Comparison of ENCODE assay signal across 29 cellular contexts in genomic region chr13:112055032-112055416, GRCh38. TPM values are rescaled to one million over a fixed set of nuclear protein-coding genes. Genes with fewer than 3 reads are reported as not detected.
A peak's percentile ranks its signal among the peaks of the same experiment; 100 is the strongest.
DNase-seq lines count a peak whose midpoint lies in the region; ATAC-seq and TF ChIP-seq lines count a peak whose summit lies in the region.
"Had no signal": no experiment of that assay in that cellular context is flagged by ENCODE, and none has a peak within 500 bp of the region (broad histone marks: within the 10 kb centered on the region; RNA-seq: fewer than 3 reads in every experiment).

No MANE protein-coding gene starts in this region.

- peaks cover 9% of the 10 kb centered on the region for H3K36me3 Mint-ChIP-seq in activated CD8-positive, alpha-beta memory T cell treated with anti-CD3 and anti-CD28 coated beads, Interleukin-2, amount 10 ng/mL, durations not matched to agents 7 days and 5 days
- H3K36me3 Mint-ChIP-seq in H9 (ENCODE audit: insufficient read depth in 1 of 3, low read depth in 3 of 3) (no peaks in the 10 kb centered on the region; a peak in 1 of 7 replicates), neural progenitor cell (no peaks in the 10 kb centered on the region)
- no peaks in the 10 kb centered on the region for H3K36me3 Mint-ChIP-seq in activated T-helper 2 cell treated with anti-CD3 and anti-CD28 coated beads, Interferon-gamma antibody, Interleukin-2, Interleukin-4, amounts not matched to agents 10 μg/mL and 5 μg/mL and 100 μg/mL, durations not matched to agents 14 hours and 24 hours and 36 hours (ENCODE audit: low read depth)

- H3K9ac ChIP-seq in H9 (ENCODE audit: extremely low read depth, insufficient read length, low read length) (no peak overlapping the region), neural progenitor cell (no peak overlapping the region)

- H2BK20ac ChIP-seq in H9 (ENCODE audit: low read depth, low read length, poor library complexity, severe bottlenecking), result no peak overlapping the region

- H2AFZ ChIP-seq in H9 (ENCODE audit: low read length) (no peak overlapping the region), neural progenitor cell (replicated peaks) (no peak overlapping the region)

- no peak overlapping the region for H3K18ac ChIP-seq in H9 (ENCODE audit: insufficient read length, low read depth, low read length)

- peaks cover 84% of the 10 kb centered on the region for H3K27me3 ChIP-seq in H9 (ENCODE audit: insufficient read depth, low read length)
- H3K27me3 ChIP-seq in neural progenitor cell, result peaks cover 100% of the 10 kb centered on the region

- TF ChIP-seq CTCF in H9 (conservative IDR thresholded peaks at IDR 0.05) (no peak), neural progenitor cell (IDR thresholded peaks at IDR 0.05) (no peak)

- H3K4me1 ChIP-seq in H9 (ENCODE audit: insufficient read depth, low read length) (no peaks in the 10 kb centered on the region), neural progenitor cell (peaks cover 50% of the 10 kb centered on the region)
- H3K4me1 ChIP-seq: Caco-2 had no signal

- CTCF ChIA-PET in activated CD8-positive, alpha-beta memory T cell treated with anti-CD3 and anti-CD28 coated beads, Interleukin-2, amount 10 ng/mL, durations not matched to agents 7 days and 5 days (lab: Charles Lee), result no interaction called here

- H3K27ac Mint-ChIP-seq in activated CD8-positive, alpha-beta memory T cell treated with anti-CD3 and anti-CD28 coated beads, Interleukin-2, amount 10 ng/mL, durations not matched to agents 7 days and 5 days, result peak overlapping the region; percentile 61
- H3K27ac Mint-ChIP-seq in H9 (no peak overlapping the region; a peak in 1 of 7 replicates), neural progenitor cell (no peak overlapping the region)
- H3K27ac Mint-ChIP-seq in activated T-helper 2 cell treated with anti-CD3 and anti-CD28 coated beads, Interferon-gamma antibody, Interleukin-2, Interleukin-4, amounts not matched to agents 10 μg/mL and 5 μg/mL and 100 μg/mL, durations not matched to agents 14 hours and 24 hours and 36 hours, result peak overlapping the region; percentile 16
- H3K27ac Mint-ChIP-seq: activated T-helper 17 cell treated with anti-CD3 and anti-CD28 coated beads, Interleukin-2, amount 50 U/mL, for 72 hours had no signal

- peaks cover 8% of the 10 kb centered on the region for H3K23me2 ChIP-seq in H9 (ENCODE audit: insufficient read length, low read depth, low read length, poor library complexity, severe bottlenecking)

- H3K9me3 ChIP-seq in H9 (ENCODE audit: control insufficient read depth, low read depth, low read length), result no peaks in the 10 kb centered on the region
- no peaks in the 10 kb centered on the region for H3K9me3 ChIP-seq in neural progenitor cell (ENCODE audit: low read depth)
- H3K9me3 ChIP-seq: body of pancreas, Caco-2 had no signal

- no peak for DNase-seq in activated CD8-positive, alpha-beta memory T cell treated with anti-CD3 and anti-CD28 coated beads, Interleukin-2, amount 10 ng/mL, durations not matched to agents 7 days and 5 days
- DNase-seq in activated CD8-positive, alpha-beta memory T cell treated with anti-CD3 and anti-CD28 coated beads, Interleukin-2, amount 50 U/mL, for 4 hours, result no peak
- no peak for DNase-seq in H9
- DNase-seq in activated T-helper 2 cell treated with anti-CD3 and anti-CD28 coated beads, Interferon-gamma antibody, Interleukin-2, Interleukin-4, amounts not matched to agents 10 μg/mL and 5 μg/mL and 100 μg/mL, durations not matched to agents 14 hours and 24 hours and 36 hours (ENCODE audit: low spot score), result no peak
- no peak for DNase-seq in neural progenitor cell (ENCODE audit: low spot score)
- DNase-seq in Kasumi-1 (lab: John Stamatoyannopoulos, UW), result no peak
- no peak for DNase-seq in activated effector memory CD4-positive, alpha-beta T cell treated with Interleukin-2 at 50 U/mL for 16 hours
- no peak for DNase-seq in ACHN
- DNase-seq: body of pancreas; C1 segment of cervical spinal cord; Caco-2; GDM1; hypothalamus; Karpas-422; mesendoderm; MV-4-11; NCI-H1436 treated with DMSO at 0.1 percent for 48 hours; NCI-H510A; SHP77; stimulated activated CD4-positive, alpha-beta T cell treated with anti-CD3 and anti-CD28 coated beads, Interleukin-2, amount 100 ng/mL, for 24 hours; SW 1271; trophoblast cell had no signal

- no peaks in the 10 kb centered on the region for H3K79me2 ChIP-seq in H9 (ENCODE audit: insufficient read depth, low read length)
- H3K79me2 ChIP-seq in neural progenitor cell (ENCODE audit: low read depth), result no peaks in the 10 kb centered on the region

- peaks cover 74% of the 10 kb centered on the region for H3K27me3 Mint-ChIP-seq in activated CD8-positive, alpha-beta memory T cell treated with anti-CD3 and anti-CD28 coated beads, Interleukin-2, amount 10 ng/mL, durations not matched to agents 7 days and 5 days
- H3K27me3 Mint-ChIP-seq in H9 (ENCODE audit: low read depth) (peaks cover 100% of the 10 kb centered on the region), neural progenitor cell (ENCODE audit: insufficient read depth, low read depth) (peaks cover 77% of the 10 kb centered on the region)
- peaks cover 68% of the 10 kb centered on the region for H3K27me3 Mint-ChIP-seq in activated T-helper 2 cell treated with anti-CD3 and anti-CD28 coated beads, Interferon-gamma antibody, Interleukin-2, Interleukin-4, amounts not matched to agents 10 μg/mL and 5 μg/mL and 100 μg/mL, durations not matched to agents 14 hours and 24 hours and 36 hours (ENCODE audit: low read depth)

- H3K27ac ChIP-seq in H9 (ENCODE audit: insufficient read length, low read depth, low read length) (no peak overlapping the region), neural progenitor cell (no peak overlapping the region)
- H3K27ac ChIP-seq: body of pancreas had no signal

- no peak overlapping the region for H3K4me3 Mint-ChIP-seq in activated CD8-positive, alpha-beta memory T cell treated with anti-CD3 and anti-CD28 coated beads, Interleukin-2, amount 10 ng/mL, durations not matched to agents 7 days and 5 days
- peak overlapping the region; percentile 32 to 63; a peak in 4 of 5 replicates for H3K4me3 Mint-ChIP-seq in H9
- H3K4me3 Mint-ChIP-seq in activated T-helper 2 cell treated with anti-CD3 and anti-CD28 coated beads, Interferon-gamma antibody, Interleukin-2, Interleukin-4, amounts not matched to agents 10 μg/mL and 5 μg/mL and 100 μg/mL, durations not matched to agents 14 hours and 24 hours and 36 hours (ENCODE audit: low read depth), result no peak overlapping the region
- peak overlapping the region; percentile 70 for H3K4me3 Mint-ChIP-seq in neural progenitor cell
- H3K4me3 Mint-ChIP-seq: activated T-helper 17 cell treated with anti-CD3 and anti-CD28 coated beads, Interleukin-2, amount 50 U/mL, for 72 hours had no signal

- H2BK5ac ChIP-seq in H9 (ENCODE audit: insufficient read length, low read length), result no peak overlapping the region

- H4K20me1 ChIP-seq in H9 (ENCODE audit: control insufficient read depth, insufficient read depth, insufficient read length) (no peaks in the 10 kb centered on the region), neural progenitor cell (ENCODE audit: low read depth) (peaks cover 69% of the 10 kb centered on the region)

- no peak overlapping the region for H2AK5ac ChIP-seq in H9 (ENCODE audit: insufficient read length, low read length)

- H3K56ac ChIP-seq in H9 (ENCODE audit: insufficient read length, low read depth, low read length), result no peak overlapping the region

- H2BK12ac ChIP-seq in H9 (ENCODE audit: insufficient read length, low read depth, low read length), result no peak overlapping the region

- no peak overlapping the region for H3T11ph ChIP-seq in H9 (ENCODE audit: low read length)

- H3K4me3 ChIP-seq in neural progenitor cell, result no peak overlapping the region
- H3K4me3 ChIP-seq: body of pancreas, smooth muscle cell had no signal

- H4K5ac ChIP-seq in H9 (ENCODE audit: insufficient read length, low read depth, low read length), result no peak overlapping the region

- intact Hi-C loops in activated T-helper 2 cell treated with anti-CD3 and anti-CD28 coated beads, Interferon-gamma antibody, Interleukin-2, Interleukin-4, amounts not matched to agents 10 μg/mL and 5 μg/mL and 100 μg/mL, durations not matched to agents 14 hours and 24 hours and 36 hours (cut with micrococcal nuclease), result loop anchor here (2.0 to 5.0 kb wide), 3 partner anchors 16 to 1748 kb away; partner anchors contain the start of genes COL4A1 and COL4A2

- H3K4me1 Mint-ChIP-seq in activated CD8-positive, alpha-beta memory T cell treated with anti-CD3 and anti-CD28 coated beads, Interleukin-2, amount 10 ng/mL, durations not matched to agents 7 days and 5 days, result no peaks in the 10 kb centered on the region
- H3K4me1 Mint-ChIP-seq in H9 (peaks cover 16 to 42% of the 10 kb centered on the region in 2 experiments), neural progenitor cell (peaks cover 43% of the 10 kb centered on the region)
- no peaks in the 10 kb centered on the region for H3K4me1 Mint-ChIP-seq in activated T-helper 2 cell treated with anti-CD3 and anti-CD28 coated beads, Interferon-gamma antibody, Interleukin-2, Interleukin-4, amounts not matched to agents 10 μg/mL and 5 μg/mL and 100 μg/mL, durations not matched to agents 14 hours and 24 hours and 36 hours (ENCODE audit: low read depth)
- H3K4me1 Mint-ChIP-seq: activated T-helper 17 cell treated with anti-CD3 and anti-CD28 coated beads, Interleukin-2, amount 50 U/mL, for 72 hours had no signal

- H3K36me3 ChIP-seq in neural progenitor cell, result no peaks in the 10 kb centered on the region

- no peaks in the 10 kb centered on the region for H3K79me1 ChIP-seq in H9 (ENCODE audit: insufficient read depth, low read depth, low read length, poor library complexity, severe bottlenecking)

- no peak overlapping the region for H4K91ac ChIP-seq in H9 (ENCODE audit: insufficient read length, low read depth, low read length)

- H3K23ac ChIP-seq in H9 (ENCODE audit: insufficient read length, low read depth, low read length), result no peak overlapping the region

- no peaks in the 10 kb centered on the region for H3K9me3 Mint-ChIP-seq in activated CD8-positive, alpha-beta memory T cell treated with anti-CD3 and anti-CD28 coated beads, Interleukin-2, amount 10 ng/mL, durations not matched to agents 7 days and 5 days (ENCODE audit: low read depth)
- peaks cover 4 to 9% of the 10 kb centered on the region in 2 experiments; a peak in 2 of 5 replicates for H3K9me3 Mint-ChIP-seq in H9
- H3K9me3 Mint-ChIP-seq in activated T-helper 2 cell treated with anti-CD3 and anti-CD28 coated beads, Interferon-gamma antibody, Interleukin-2, Interleukin-4, amounts not matched to agents 10 μg/mL and 5 μg/mL and 100 μg/mL, durations not matched to agents 14 hours and 24 hours and 36 hours, result no peaks in the 10 kb centered on the region
- H3K9me3 Mint-ChIP-seq in neural progenitor cell, result no peaks in the 10 kb centered on the region
- H3K9me3 Mint-ChIP-seq: activated T-helper 17 cell treated with anti-CD3 and anti-CD28 coated beads, Interleukin-2, amount 50 U/mL, for 72 hours had no signal

- H3K4me2 ChIP-seq in H9 (ENCODE audit: insufficient read depth, insufficient read length, low read length) (peak overlapping the region; percentile 47), neural progenitor cell (peak overlapping the region; percentile 12)
- H3K4me2 ChIP-seq: smooth muscle cell had no signal

- in situ Hi-C loops in ACHN (cut with HindIII; ENCODE audit: low pct_ligation_motif_present, low pct_unique_long_range_greater_than_20kb, low sequenced_read_pairs), result no loop called here

- H3K14ac ChIP-seq in H9 (ENCODE audit: insufficient read depth, low read length), result no peak overlapping the region

- H3K4ac ChIP-seq in H9 (ENCODE audit: low read depth, low read length), result no peak overlapping the region

- no peak for ATAC-seq in activated CD8-positive, alpha-beta memory T cell treated with anti-CD3 and anti-CD28 coated beads, Interleukin-2, amount 10 ng/mL, durations not matched to agents 7 days and 5 days
- ATAC-seq: activated T-helper 17 cell treated with anti-CD3 and anti-CD28 coated beads, Interleukin-2, amount 50 U/mL, for 72 hours; body of pancreas; HepG2; left lobe of liver had no signal

- no peak overlapping the region for H4K8ac ChIP-seq in H9 (replicated peaks; ENCODE audit: insufficient read length, low read depth, low read length)

- peaks cover 36% of the 10 kb centered on the region for H3F3A ChIP-seq in neural progenitor cell (ENCODE audit: low read depth)

- no CpG with 5 or more reads among the region's 17 CpGs for WGBS in H9 (ENCODE audit: extremely low coverage, insufficient read length, low lambda C conversion rate)

- H2BK120ac ChIP-seq in H9 (ENCODE audit: low read depth, low read length, poor library complexity, severe bottlenecking), result no peak overlapping the region

- no peak overlapping the region for H2BK15ac ChIP-seq in H9 (ENCODE audit: low read depth, low read length)

RNA-seq across cellular contexts. Expression of gene SOX1, which starts 11.9 kb away (rescaled TPM):
- total RNA-seq in activated CD8-positive, alpha-beta memory T cell treated with anti-CD3 and anti-CD28 coated beads, Interleukin-2, amount 10 ng/mL, durations not matched to agents 7 days and 5 days, result not detected
- total RNA-seq in H9 (2021) (0.09 and 0.17 TPM in 2 replicates), neural progenitor cell (ENCODE audit: low replicate concordance) (3.3 and 4.7 TPM in 2 replicates)
- not detected in 2 replicates for total RNA-seq in activated T-helper 2 cell treated with anti-CD3 and anti-CD28 coated beads, Interferon-gamma antibody, Interleukin-2, Interleukin-4, amounts not matched to agents 10 μg/mL and 5 μg/mL and 100 μg/mL, durations not matched to agents 14 hours and 24 hours and 36 hours
- total RNA-seq: activated T-helper 17 cell treated with anti-CD3 and anti-CD28 coated beads, Interleukin-2, amount 50 U/mL, for 72 hours; body of pancreas; H4; HepG2; left lobe of liver; omental fat pad; smooth muscle cell; subcutaneous adipose tissue had no signal

Comparison
In these comparisons a context has a peak if more than half of its experiments do, and no peak if none do; other contexts are left out.
1. H3K27ac Mint-ChIP-seq: peak in activated CD8-positive, alpha-beta memory T cell treated with anti-CD3 and anti-CD28 coated beads, Interleukin-2, amount 10 ng/mL, durations not matched to agents 7 days and 5 days (single experiment) and activated T-helper 2 cell treated with anti-CD3 and anti-CD28 coated beads, Interferon-gamma antibody, Interleukin-2, Interleukin-4, amounts not matched to agents 10 μg/mL and 5 μg/mL and 100 μg/mL, durations not matched to agents 14 hours and 24 hours and 36 hours (single experiment); none in H9 (0 of 3) and neural progenitor cell (single experiment).
2. H3K4me3 Mint-ChIP-seq: peak in H9 (2 of 2) and neural progenitor cell (single experiment); none in activated CD8-positive, alpha-beta memory T cell treated with anti-CD3 and anti-CD28 coated beads, Interleukin-2, amount 10 ng/mL, durations not matched to agents 7 days and 5 days (single experiment) and activated T-helper 2 cell treated with anti-CD3 and anti-CD28 coated beads, Interferon-gamma antibody, Interleukin-2, Interleukin-4, amounts not matched to agents 10 μg/mL and 5 μg/mL and 100 μg/mL, durations not matched to agents 14 hours and 24 hours and 36 hours (single experiment).